ENCODE assay signal across 29 cellular contexts in the genomic region with DNA sequence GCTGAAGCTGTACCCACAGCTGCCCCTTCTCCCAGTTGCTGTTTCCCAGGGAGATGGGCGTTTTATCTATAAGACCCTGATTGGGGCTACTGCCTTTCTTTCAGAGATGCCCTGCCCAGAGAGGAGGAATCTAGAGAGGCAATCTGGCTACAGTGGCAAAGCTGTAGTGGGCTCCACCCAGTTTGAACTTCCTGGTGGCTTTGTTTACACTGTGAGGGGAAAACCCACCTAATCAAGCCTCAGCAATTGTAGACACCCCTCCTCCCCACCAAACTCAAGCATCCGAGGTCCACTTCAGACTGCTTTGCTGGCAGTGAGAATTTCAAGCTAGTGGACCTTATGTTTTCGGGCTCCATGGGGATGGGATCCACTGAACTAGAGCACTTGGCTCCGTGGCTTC.
"Had no signal": no experiment of that assay in that cellular context is flagged by ENCODE, and none has a peak within 500 bp of the region (broad histone marks: within the 10 kb centered on the region; RNA-seq: fewer than 3 reads in every experiment).

No MANE protein-coding gene starts in this region.

- H3K27ac Mint-ChIP-seq: mesothelial cell of epicardium; naive thymus-derived CD4-positive, alpha-beta T cell; nephron; progenitor cell of endocrine pancreas; stimulated activated naive B cell treated with anti-CD40 and anti-IgM and Interleukin-4, amounts not matched to agents 10 μg/mL and 1 μg/mL and 100 μg/mL, for 72 hours had no signal

- ATAC-seq: heart right ventricle; left colon; left lung; lower lobe of right lung; naive thymus-derived CD4-positive, alpha-beta T cell; right lobe of liver; stimulated activated naive B cell treated with anti-CD40 and anti-IgM and Interleukin-4, amounts not matched to agents 10 μg/mL and 1 μg/mL and 100 μg/mL, for 72 hours; stimulated activated naive CD8-positive, alpha-beta T cell treated with anti-CD3 and anti-CD28 coated beads, Interleukin-15, Interleukin-2, amounts not matched to agents 100 U/mL and 50 U/mL, for 24 hours had no signal

- H3K4me2 ChIP-seq: hepatocyte had no signal

- H3K4me3 ChIP-seq: heart right ventricle, hepatocyte, left lung, lower lobe of right lung, right atrium auricular region, right lobe of liver, stomach, testis, thyroid gland, transverse colon, upper lobe of left lung, vagina had no signal

- H3K36me3 Mint-ChIP-seq: mesothelial cell of epicardium had no signal

- H3K4me1 Mint-ChIP-seq: mesothelial cell of epicardium, nephron, neural crest cell had no signal

- H3K27me3 ChIP-seq: heart right ventricle, hepatocyte, left lung, neutrophil, right atrium auricular region, stomach, testis, thyroid gland, transverse colon, upper lobe of left lung, vagina had no signal

- H3K9ac ChIP-seq: parathyroid adenoma had no signal

- H3K27me3 Mint-ChIP-seq: naive thymus-derived CD4-positive, alpha-beta T cell; progenitor cell of endocrine pancreas; stimulated activated naive B cell treated with anti-CD40 and anti-IgM and Interleukin-4, amounts not matched to agents 10 μg/mL and 1 μg/mL and 100 μg/mL, for 72 hours had no signal

- H3K9me3 ChIP-seq: left lung, lower lobe of right lung, neutrophil, right atrium auricular region, right lobe of liver, testis, thyroid gland, transverse colon, vagina had no signal

- H2AFZ ChIP-seq: hepatocyte, parathyroid adenoma had no signal

- DNase-seq: heart right ventricle; kidney glomerular epithelial cell; left colon; left lung; lower lobe of right lung; mammary epithelial cell; naive thymus-derived CD4-positive, alpha-beta T cell; occipital lobe; right lobe of liver; stimulated activated CD4-positive, alpha-beta T cell treated with anti-CD3 and anti-CD28 coated beads, Interleukin-12 subunit alpha, Interleukin-12 subunit beta, amount 100 ng/mL, for 4 hours; stimulated activated CD4-positive, alpha-beta T cell treated with anti-CD3 and anti-CD28 coated beads, Interleukin-15, amount 100 ng/mL, for 24 hours; stimulated activated CD4-positive, alpha-beta T cell treated with anti-CD3 and anti-CD28 coated beads, Interleukin-2, amount 100 ng/mL, for 24 hours; stimulated activated CD4-positive, alpha-beta T cell treated with anti-CD3 and anti-CD28 coated beads, Interleukin-4, amount 100 ng/mL, for 1 hour; stimulated activated naive B cell treated with anti-CD40 and anti-IgM and Interleukin-4, amounts not matched to agents 10 μg/mL and 1 μg/mL and 100 μg/mL, for 72 hours; stimulated activated naive CD8-positive, alpha-beta T cell treated with anti-CD3 and anti-CD28 coated beads, Interleukin-15, Interleukin-2, amounts not matched to agents 100 U/mL and 50 U/mL, for 24 hours; stomach; testis; thyroid gland; transverse colon; upper lobe of left lung had no signal

- H3K4me3 Mint-ChIP-seq: mesothelial cell of epicardium; nephron; neural crest cell; stimulated activated naive B cell treated with anti-CD40 and anti-IgM and Interleukin-4, amounts not matched to agents 10 μg/mL and 1 μg/mL and 100 μg/mL, for 72 hours had no signal

- H3K4me1 ChIP-seq: heart right ventricle, left lung, lower lobe of right lung, parathyroid adenoma, right atrium auricular region, right lobe of liver, stomach, testis, thyroid gland, transverse colon, upper lobe of left lung, vagina had no signal

- H3K27ac ChIP-seq: heart right ventricle, hepatocyte, left lung, lower lobe of right lung, neutrophil, parathyroid adenoma, right atrium auricular region, right lobe of liver, stomach, testis, thyroid gland, transverse colon, upper lobe of left lung, vagina had no signal

- H3K79me2 ChIP-seq: hepatocyte, parathyroid adenoma had no signal

- H3K36me3 ChIP-seq: heart right ventricle, left lung, lower lobe of right lung, neutrophil, right atrium auricular region, right lobe of liver, stomach, thyroid gland, transverse colon, upper lobe of left lung, vagina had no signal
